Comparison of ENCODE assay signal across 8 cellular contexts in the genomic region with DNA sequence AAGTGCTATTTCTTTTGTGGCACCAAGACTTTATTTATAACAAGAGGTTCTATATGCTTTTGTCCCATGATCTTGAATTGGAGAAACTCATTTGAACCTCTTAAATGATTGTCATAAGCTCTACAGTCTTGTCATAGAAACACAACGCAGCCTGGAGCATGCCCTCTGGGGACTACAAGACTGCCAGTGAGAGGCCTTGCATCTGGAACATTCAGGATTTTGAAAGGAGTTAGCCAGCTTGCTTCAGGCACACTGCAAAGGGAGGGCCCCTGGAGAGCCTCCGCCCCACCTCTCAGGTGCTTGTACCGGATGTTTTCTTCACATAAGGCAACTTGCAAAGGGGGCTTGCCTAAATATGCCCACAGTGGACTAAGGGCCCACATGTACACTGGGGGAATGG.
"Had no signal": no experiment of that assay in that cellular context is flagged by ENCODE, and none has a peak within 500 bp of the region (broad histone marks: within the 10 kb centered on the region; RNA-seq: fewer than 3 reads in every experiment).

No MANE protein-coding gene starts in this region.

- H3K9me3 ChIP-seq: HAP-1 had no signal

- H3K4me3 Mint-ChIP-seq: H9, HFFc6 had no signal

- H3K27ac ChIP-seq: GM23248 had no signal

- H2AFZ ChIP-seq: GM23248 had no signal

- DNase-seq: GM23248, GOT3, H7, H9, HCEC 1CT, HFFc6 had no signal

- H3K36me3 ChIP-seq: HAP-1 had no signal

- ATAC-seq: HCT116 had no signal

- H3K4me3 ChIP-seq: GM23248, HAP-1 had no signal

- H3K9me3 Mint-ChIP-seq: H9 had no signal

- H3K9ac ChIP-seq: GM23248 had no signal

- H3K27ac Mint-ChIP-seq: HFFc6 had no signal
